Comparison of ENCODE assay signal across 1 cellular context in the genomic region with DNA sequence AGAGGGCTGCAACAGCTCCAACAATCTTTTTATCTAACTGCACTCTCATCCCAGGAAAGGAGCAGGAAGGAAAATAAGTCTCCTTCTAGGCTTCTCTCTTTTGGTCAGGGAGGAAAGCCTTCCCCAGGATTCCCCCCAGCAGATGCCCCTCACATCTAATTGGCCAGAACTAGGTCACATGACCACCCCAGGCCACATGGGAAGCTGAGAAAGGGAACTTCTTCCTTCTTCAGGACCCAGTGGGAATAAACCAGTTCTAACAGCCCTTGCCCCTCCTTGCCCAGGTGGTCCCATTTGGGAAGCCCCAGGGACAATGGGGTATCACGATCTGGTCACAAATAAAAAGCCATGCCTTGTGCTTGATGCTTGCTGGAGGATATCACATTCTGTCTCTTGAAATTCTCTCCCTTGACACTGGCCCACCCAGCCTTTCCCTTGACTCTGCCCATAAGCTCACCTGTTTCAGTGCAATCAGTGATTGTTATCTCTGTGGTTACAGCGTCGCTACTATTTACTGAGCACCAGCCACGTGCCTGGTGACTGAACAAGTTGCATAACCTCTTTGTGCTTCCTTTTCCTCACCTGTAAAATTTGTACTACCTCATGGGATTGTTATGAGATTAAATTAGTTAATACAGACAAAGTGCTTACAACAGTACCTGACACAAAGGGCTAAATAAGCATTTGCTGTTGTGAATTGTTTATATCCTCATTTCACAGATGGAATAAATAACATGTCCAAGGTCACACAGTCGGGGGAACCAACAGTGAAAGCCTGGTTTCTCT.
TF ChIP-seq lines count a peak whose summit lies in the region.

No MANE protein-coding gene starts in this region.

TF ChIP-seq in H1, 55 proteins besides CTCF, POLR2A, EP300 and RAD21:
- TF ChIP-seq, protein P1, sequence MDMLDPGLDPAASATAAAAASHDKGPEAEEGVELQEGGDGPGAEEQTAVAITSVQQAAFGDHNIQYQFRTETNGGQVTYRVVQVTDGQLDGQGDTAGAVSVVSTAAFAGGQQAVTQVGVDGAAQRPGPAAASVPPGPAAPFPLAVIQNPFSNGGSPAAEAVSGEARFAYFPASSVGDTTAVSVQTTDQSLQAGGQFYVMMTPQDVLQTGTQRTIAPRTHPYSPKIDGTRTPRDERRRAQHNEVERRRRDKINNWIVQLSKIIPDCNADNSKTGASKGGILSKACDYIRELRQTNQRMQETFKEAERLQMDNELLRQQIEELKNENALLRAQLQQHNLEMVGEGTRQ (IDR thresholded peaks at IDR 0.05; ENCODE audit: low read length) = peak; percentile 58
- TF ChIP-seq KDM1A (IDR thresholded peaks at IDR 0.05; ENCODE audit: borderline replicate concordance, low read length) = no peak
